In genomic region chr16:71859751-71860521, GRCh38 we compare ENCODE assay signal across 17 cellular contexts. TPM values are rescaled to one million over a fixed set of nuclear protein-coding genes. Genes with fewer than 3 reads are reported as not detected.
DNase-seq lines count a peak whose midpoint lies in the region; ATAC-seq, FAIRE-seq and TF ChIP-seq lines count a peak whose summit lies in the region.
"Had no signal": no experiment of that assay in that cellular context is flagged by ENCODE, and none has a peak within 500 bp of the region (broad histone marks: within the 10 kb centered on the region; RNA-seq: fewer than 3 reads in every experiment).

No MANE protein-coding gene starts in this region.

- H3K4me1 ChIP-seq in left ventricle myocardium inferior (peaks cover 45% of the 10 kb centered on the region), GM12878 (ENCODE audit: control insufficient read depth, insufficient read depth, low read length) (peaks cover 7% of the 10 kb centered on the region)

- H2AFZ ChIP-seq in GM12878 (ENCODE audit: control insufficient read depth, low read depth, low read length): no peak overlapping the region

- H3K36me3 Mint-ChIP-seq in memory B cell: peaks cover 20% of the 10 kb centered on the region
- peaks cover 24 to 41% of the 10 kb centered on the region in 2 donors for H3K36me3 Mint-ChIP-seq in stimulated activated naive B cell treated with anti-CD40 and anti-IgM and Interleukin-4, amounts not matched to agents 10 μg/mL and 1 μg/mL and 100 μg/mL, for 72 hours

- no peak for TF ChIP-seq EP300 in GM12878 (IDR thresholded peaks at IDR 0.05; ENCODE audit: borderline replicate concordance in 1 of 2, control insufficient read depth in 1 of 2, low read depth in 2 of 2, low read length in 2 of 2)

- peak overlapping the region; percentile 29 for H3K27ac Mint-ChIP-seq in memory B cell
- peak overlapping the region; percentile 66 for H3K27ac Mint-ChIP-seq in stimulated activated naive B cell treated with anti-CD40 and anti-IgM and Interleukin-4, amounts not matched to agents 10 μg/mL and 1 μg/mL and 100 μg/mL, for 72 hours

- peaks cover 18% of the 10 kb centered on the region for H3K4me1 Mint-ChIP-seq in memory B cell
- peaks cover 16 to 19% of the 10 kb centered on the region in 2 donors for H3K4me1 Mint-ChIP-seq in stimulated activated naive B cell treated with anti-CD40 and anti-IgM and Interleukin-4, amounts not matched to agents 10 μg/mL and 1 μg/mL and 100 μg/mL, for 72 hours

- no peak overlapping the region for H3K4me2 ChIP-seq in GM12878 (ENCODE audit: control insufficient read depth, insufficient read depth)

- CTCF ChIA-PET in GM12878 (lab: Yijun Ruan, JAX): no interaction called here

- no peak for TF ChIP-seq RAD21 in GM12878 (IDR thresholded peaks at IDR 0.05; ENCODE audit: insufficient read depth, low read depth, low read length)

- no TSS peak for BruUV-seq in GM12878 (replicated peaks; lab: Mats Ljungman, UMichigan)

- WGBS in GM12878 (ENCODE audit: insufficient coverage, insufficient replicate concordance, low lambda C conversion rate, missing lambda C conversion rate): 93% methylated on average over 32 of the region's 32 CpGs

- in situ Hi-C loops in GM12878 (cut with MboI): no loop called here

- H3K27ac ChIP-seq in left ventricle myocardium inferior (replicated peaks) (peak overlapping the region; percentile 75), GM12878 (ENCODE audit: control insufficient read depth, insufficient read depth) (no peak overlapping the region)

- H3K27me3 ChIP-seq in left ventricle myocardium inferior (ENCODE audit: low read depth) (no peaks in the 10 kb centered on the region), GM12878 (replicated peaks in 1 of 2; ENCODE audit: control insufficient read depth in 2 of 2, insufficient read depth in 2 of 2, low read length in 1 of 2) (no peaks in the 10 kb centered on the region)

- POLR2A ChIA-PET in GM12878 (lab: Charles Lee): no interaction called here

- H3K36me3 ChIP-seq in left ventricle myocardium inferior: peaks cover 41% of the 10 kb centered on the region
- peaks cover 7 to 13% of the 10 kb centered on the region in 2 experiments; a peak in 3 of 4 replicates for H3K36me3 ChIP-seq in GM12878 (ENCODE audit: control insufficient read depth in 2 of 2, insufficient read depth in 2 of 2, low read length in 1 of 2)

- H4K20me1 ChIP-seq in GM12878 (ENCODE audit: control insufficient read depth, insufficient read depth): no peaks in the 10 kb centered on the region

- FAIRE-seq in GM12878 (lab: Jason Lieb, UNC): no peak

- DNase-seq in left ventricle myocardium inferior: no peak
- DNase-seq in left cardiac atrium: no peak
- DNase-seq in GM12878 (ENCODE audit: low read depth, low spot score): no peak
- DNase-seq in memory B cell (ENCODE audit: low spot score in 2 of 2): no peak
- DNase-seq in stimulated activated naive B cell treated with anti-CD40 and anti-IgM and Interleukin-4, amounts not matched to agents 10 μg/mL and 1 μg/mL and 100 μg/mL, for 72 hours: no peak
- DNase-seq: Caco-2, DMS153, H7, NCI-H1105 treated with DMSO at 0.1 percent for 48 hours, NCI-H1694 treated with DMSO at 0.1 percent for 48 hours, NCI-H2107, NCI-H2227 treated with DMSO at 0.1 percent for 48 hours, NCI-H524 treated with DMSO at 0.1 percent for 48 hours had no signal

- intact Hi-C loops in left ventricle myocardium inferior (cut with micrococcal nuclease): no loop called here
- intact Hi-C loops in left cardiac atrium (cut with DNase I): no loop called here
- intact Hi-C loops in GM12878 (cut with micrococcal nuclease; ENCODE audit: unreplicated experiment): no loop called here

- ATAC-seq in left cardiac atrium (no peak), GM12878 (no peak), memory B cell (ENCODE audit: low read depth) (no peak), HG02981 (IDR thresholded peaks at IDR 0.05; ENCODE audit: unreplicated experiment) (no peak), GM21717 (IDR thresholded peaks at IDR 0.05; ENCODE audit: unreplicated experiment) (no peak)
- no peak for ATAC-seq in stimulated activated naive B cell treated with anti-CD40 and anti-IgM and Interleukin-4, amounts not matched to agents 10 μg/mL and 1 μg/mL and 100 μg/mL, for 72 hours (replicated peaks)
- ATAC-seq: Panc1 had no signal

- H3K79me2 ChIP-seq in GM12878 (ENCODE audit: control insufficient read depth, insufficient read depth, low read length): peaks cover 6% of the 10 kb centered on the region

- RAD21 ChIA-PET in GM12878 (lab: Charles Lee; ENCODE audit: unreplicated experiment): no interaction called here

- H3K9me3 ChIP-seq in left ventricle myocardium inferior (replicated peaks) (no peaks in the 10 kb centered on the region), GM12878 (replicated peaks; ENCODE audit: control insufficient read depth, insufficient read depth, low read length) (no peaks in the 10 kb centered on the region)
- H3K9me3 ChIP-seq: Caco-2 had no signal

- H3K4me3 Mint-ChIP-seq in memory B cell: no peak overlapping the region
- H3K4me3 Mint-ChIP-seq in stimulated activated naive B cell treated with anti-CD40 and anti-IgM and Interleukin-4, amounts not matched to agents 10 μg/mL and 1 μg/mL and 100 μg/mL, for 72 hours: no peak overlapping the region
- H3K4me3 Mint-ChIP-seq: CD14-positive monocyte had no signal

- H3K4me3 ChIP-seq in left ventricle myocardium inferior (no peak overlapping the region), GM12878 (no peak overlapping the region)

- no peaks in the 10 kb centered on the region for H3K9me3 Mint-ChIP-seq in memory B cell
- H3K9me3 Mint-ChIP-seq in stimulated activated naive B cell treated with anti-CD40 and anti-IgM and Interleukin-4, amounts not matched to agents 10 μg/mL and 1 μg/mL and 100 μg/mL, for 72 hours: no peaks in the 10 kb centered on the region
- H3K9me3 Mint-ChIP-seq: CD14-positive monocyte had no signal

- no peaks in the 10 kb centered on the region for H3K27me3 Mint-ChIP-seq in memory B cell
- H3K27me3 Mint-ChIP-seq in stimulated activated naive B cell treated with anti-CD40 and anti-IgM and Interleukin-4, amounts not matched to agents 10 μg/mL and 1 μg/mL and 100 μg/mL, for 72 hours: no peaks in the 10 kb centered on the region

- SMC1A ChIA-PET in GM12878 (lab: Charles Lee; ENCODE audit: uncharacterized antibody, unreplicated experiment): interaction anchor here (1.2 kb wide), 1 partner anchor 11 kb away, joined by 3 read pairs; no protein-coding TSS in a partner anchor

- TF ChIP-seq CTCF in left ventricle myocardium inferior (IDR thresholded peaks at IDR 0.05; ENCODE audit: borderline replicate concordance) (no peak), GM12878 (IDR thresholded peaks at IDR 0.05 in 2 of 3, conservative IDR thresholded peaks at IDR 0.05 in 1 of 3; ENCODE audit: control insufficient read depth in 2 of 3, extremely low read depth in 1 of 3, insufficient read depth in 1 of 3, low read depth in 3 of 3, low read length in 3 of 3) (no peak)

- no peak for TF ChIP-seq POLR2A in GM12878 (IDR thresholded peaks at IDR 0.05; ENCODE audit: low read depth, low read length)

- H3K9ac ChIP-seq in GM12878 (ENCODE audit: control insufficient read depth, insufficient read depth, low read length): no peak overlapping the region

RNA-seq across cellular contexts. Expression of gene ATXN1L, which starts 14.2 kb away (rescaled TPM):
- total RNA-seq in left ventricle myocardium inferior (14.0 TPM), left cardiac atrium (10 to 100 TPM; 16.8 to 21.4 TPM), GM12878 (2014; rRNA removed) (7.4 and 8.6 TPM in 2 replicates), GM12878 (2014; rRNA removed; fragmentation: Illumina TruSeq; extraction: Trizol) (11.4 and 11.9 TPM in 2 replicates), GM12878 (2021) (13.9 and 14.6 TPM in 2 replicates)
- 29.0 and 33.2 TPM in 2 replicates for total RNA-seq in GM12878 (2013; cell fraction: nucleolus; rRNA removed)
- polyA plus RNA-seq in GM12878 (2011; ENCODE audit: low read depth): 10.6 TPM
- polyA plus RNA-seq in GM12878 (2011; rRNA removed) (13.7 and 13.9 TPM in 2 replicates), GM12878 (2014; fragmentation: Illumina TruSeq; extraction: Trizol) (12.2 and 15.7 TPM in 2 replicates), GM12878 (2014; fragmentation: Nextera tagmentation; extraction: Ambion mirVana) (1 to 10 TPM; 1.8 to 2.0 TPM), GM12878 (2014; rRNA removed) (9.8 and 9.9 TPM in 2 replicates), GM12878 (2016; fragmentation: Nextera tagmentation; extraction: Ambion mirVana) (1 to 10 TPM; 6.4 to 6.6 TPM)
- 10.2 and 12.5 TPM in 2 replicates for polyA plus RNA-seq in GM12878 (2011; cell fraction: cytosol; rRNA removed)
- polyA plus RNA-seq in GM12878 (2011; cell fraction: nucleus; rRNA removed): 27.6 and 33.0 TPM in 2 replicates
- polyA plus RNA-seq in GM12878 (2012): 14.0 and 17.4 TPM in 2 replicates
- polyA minus RNA-seq in GM12878 (2011; rRNA and poly(A)+ RNA removed): 15.1 and 19.2 TPM in 2 replicates
- 3.3 and 3.7 TPM in 2 replicates for polyA minus RNA-seq in GM12878 (2011; cell fraction: cytosol; rRNA and poly(A)+ RNA removed)
- 11.6 and 23.0 TPM in 2 replicates for polyA minus RNA-seq in GM12878 (2011; cell fraction: nucleus; rRNA and poly(A)+ RNA removed)

RNA-seq across cellular contexts. Expression of gene ZNF821, which starts 24.0 kb away (rescaled TPM):
- total RNA-seq in left ventricle myocardium inferior (3.0 TPM), left cardiac atrium (1 to 10 TPM; 3.6 to 5.7 TPM), GM12878 (2014; rRNA removed) (4.5 and 6.9 TPM in 2 replicates), GM12878 (2014; rRNA removed; fragmentation: Illumina TruSeq; extraction: Trizol) (3.9 and 6.0 TPM in 2 replicates), GM12878 (2021) (7.2 and 7.9 TPM in 2 replicates)
- total RNA-seq in GM12878 (2013; cell fraction: nucleolus; rRNA removed): 10.0 and 10.3 TPM in 2 replicates
- polyA plus RNA-seq in GM12878 (2011; ENCODE audit: low read depth): 6.8 TPM
- polyA plus RNA-seq in GM12878 (2011; rRNA removed) (6.5 and 7.5 TPM in 2 replicates), GM12878 (2014; fragmentation: Illumina TruSeq; extraction: Trizol) (3.8 and 5.4 TPM in 2 replicates), GM12878 (2014; fragmentation: Nextera tagmentation; extraction: Ambion mirVana) (1 to 10 TPM in 1 of 2 experiments, under 1 TPM in 1; 0.82 to 2.0 TPM), GM12878 (2014; rRNA removed) (5.6 and 8.9 TPM in 2 replicates), GM12878 (2016; fragmentation: Nextera tagmentation; extraction: Ambion mirVana) (1 to 10 TPM; 6.6 to 9.9 TPM)
- 7.2 and 7.5 TPM in 2 replicates for polyA plus RNA-seq in GM12878 (2011; cell fraction: cytosol; rRNA removed)
- 10.5 and 11.7 TPM in 2 replicates for polyA plus RNA-seq in GM12878 (2011; cell fraction: nucleus; rRNA removed)
- polyA plus RNA-seq in GM12878 (2012): 9.6 and 12.2 TPM in 2 replicates
- polyA minus RNA-seq in GM12878 (2011; rRNA and poly(A)+ RNA removed): 4.8 and 8.2 TPM in 2 replicates
- 2.1 and 6.2 TPM in 2 replicates for polyA minus RNA-seq in GM12878 (2011; cell fraction: cytosol; rRNA and poly(A)+ RNA removed)
- polyA minus RNA-seq in GM12878 (2011; cell fraction: nucleus; rRNA and poly(A)+ RNA removed): 5.6 and 8.8 TPM in 2 replicates

RNA-seq across cellular contexts. Expression of gene IST1, which starts 35.4 kb away (rescaled TPM):
- 109 TPM for total RNA-seq in left ventricle myocardium inferior
- total RNA-seq in left cardiac atrium: 100 to 1,000 TPM; 117 to 138 TPM
- 347 and 367 TPM in 2 replicates for total RNA-seq in GM12878 (2013; cell fraction: nucleolus; rRNA removed)
- 133 and 160 TPM in 2 replicates for total RNA-seq in GM12878 (2014; rRNA removed)
- 148 and 150 TPM in 2 replicates for total RNA-seq in GM12878 (2014; rRNA removed; fragmentation: Illumina TruSeq; extraction: Trizol)
- 134 and 140 TPM in 2 replicates for total RNA-seq in GM12878 (2021)
- polyA plus RNA-seq in GM12878 (2011; ENCODE audit: low read depth): 130 TPM
- polyA plus RNA-seq in GM12878 (2011; rRNA removed): 277 and 293 TPM in 2 replicates
- polyA plus RNA-seq in GM12878 (2011; cell fraction: cytosol; rRNA removed): 195 and 230 TPM in 2 replicates
- 237 and 271 TPM in 2 replicates for polyA plus RNA-seq in GM12878 (2011; cell fraction: nucleus; rRNA removed)
- 158 and 177 TPM in 2 replicates for polyA plus RNA-seq in GM12878 (2012)
- 189 and 196 TPM in 2 replicates for polyA plus RNA-seq in GM12878 (2014; fragmentation: Illumina TruSeq; extraction: Trizol)
- polyA plus RNA-seq in GM12878 (2014; fragmentation: Nextera tagmentation; extraction: Ambion mirVana): 100 to 1,000 TPM in 1 of 2 experiments, 10 to 100 TPM in 1; 97.3 to 136 TPM
- polyA plus RNA-seq in GM12878 (2014; rRNA removed): 120 and 155 TPM in 2 replicates
- polyA plus RNA-seq in GM12878 (2016; fragmentation: Nextera tagmentation; extraction: Ambion mirVana): 100 to 1,000 TPM; 113 to 125 TPM
- 190 and 206 TPM in 2 replicates for polyA minus RNA-seq in GM12878 (2011; rRNA and poly(A)+ RNA removed)
- polyA minus RNA-seq in GM12878 (2011; cell fraction: cytosol; rRNA and poly(A)+ RNA removed): 44.1 and 49.4 TPM in 2 replicates
- 53.4 and 67.3 TPM in 2 replicates for polyA minus RNA-seq in GM12878 (2011; cell fraction: nucleus; rRNA and poly(A)+ RNA removed)

RNA-seq across cellular contexts. Expression of gene AP1G1, which starts 51.3 kb away (rescaled TPM):
- total RNA-seq in left ventricle myocardium inferior (30.7 TPM), left cardiac atrium (10 to 100 TPM; 40.1 to 49.3 TPM), GM12878 (2014; rRNA removed) (52.4 and 55.5 TPM in 2 replicates), GM12878 (2014; rRNA removed; fragmentation: Illumina TruSeq; extraction: Trizol) (44.7 and 50.7 TPM in 2 replicates), GM12878 (2021) (66.5 and 66.8 TPM in 2 replicates)
- total RNA-seq in GM12878 (2013; cell fraction: nucleolus; rRNA removed): 292 and 333 TPM in 2 replicates
- polyA plus RNA-seq in GM12878 (2011; ENCODE audit: low read depth): 28.5 TPM
- polyA plus RNA-seq in GM12878 (2011; rRNA removed) (74.2 and 83.7 TPM in 2 replicates), GM12878 (2014; fragmentation: Illumina TruSeq; extraction: Trizol) (61.8 and 72.6 TPM in 2 replicates), GM12878 (2014; fragmentation: Nextera tagmentation; extraction: Ambion mirVana) (1 to 10 TPM; 5.9 to 8.4 TPM), GM12878 (2014; rRNA removed) (42.2 and 50.9 TPM in 2 replicates), GM12878 (2016; fragmentation: Nextera tagmentation; extraction: Ambion mirVana) (10 to 100 TPM; 35.1 to 35.7 TPM)
- polyA plus RNA-seq in GM12878 (2011; cell fraction: cytosol; rRNA removed): 61.0 and 81.2 TPM in 2 replicates
- 65.0 and 82.2 TPM in 2 replicates for polyA plus RNA-seq in GM12878 (2011; cell fraction: nucleus; rRNA removed)
- polyA plus RNA-seq in GM12878 (2012): 31.0 and 35.6 TPM in 2 replicates
- polyA minus RNA-seq in GM12878 (2011; rRNA and poly(A)+ RNA removed): 122 and 141 TPM in 2 replicates
- 48.4 and 57.3 TPM in 2 replicates for polyA minus RNA-seq in GM12878 (2011; cell fraction: cytosol; rRNA and poly(A)+ RNA removed)
- 68.1 and 97.1 TPM in 2 replicates for polyA minus RNA-seq in GM12878 (2011; cell fraction: nucleus; rRNA and poly(A)+ RNA removed)
